8 cellular contexts compared by ENCODE assay signal in the genomic region with DNA sequence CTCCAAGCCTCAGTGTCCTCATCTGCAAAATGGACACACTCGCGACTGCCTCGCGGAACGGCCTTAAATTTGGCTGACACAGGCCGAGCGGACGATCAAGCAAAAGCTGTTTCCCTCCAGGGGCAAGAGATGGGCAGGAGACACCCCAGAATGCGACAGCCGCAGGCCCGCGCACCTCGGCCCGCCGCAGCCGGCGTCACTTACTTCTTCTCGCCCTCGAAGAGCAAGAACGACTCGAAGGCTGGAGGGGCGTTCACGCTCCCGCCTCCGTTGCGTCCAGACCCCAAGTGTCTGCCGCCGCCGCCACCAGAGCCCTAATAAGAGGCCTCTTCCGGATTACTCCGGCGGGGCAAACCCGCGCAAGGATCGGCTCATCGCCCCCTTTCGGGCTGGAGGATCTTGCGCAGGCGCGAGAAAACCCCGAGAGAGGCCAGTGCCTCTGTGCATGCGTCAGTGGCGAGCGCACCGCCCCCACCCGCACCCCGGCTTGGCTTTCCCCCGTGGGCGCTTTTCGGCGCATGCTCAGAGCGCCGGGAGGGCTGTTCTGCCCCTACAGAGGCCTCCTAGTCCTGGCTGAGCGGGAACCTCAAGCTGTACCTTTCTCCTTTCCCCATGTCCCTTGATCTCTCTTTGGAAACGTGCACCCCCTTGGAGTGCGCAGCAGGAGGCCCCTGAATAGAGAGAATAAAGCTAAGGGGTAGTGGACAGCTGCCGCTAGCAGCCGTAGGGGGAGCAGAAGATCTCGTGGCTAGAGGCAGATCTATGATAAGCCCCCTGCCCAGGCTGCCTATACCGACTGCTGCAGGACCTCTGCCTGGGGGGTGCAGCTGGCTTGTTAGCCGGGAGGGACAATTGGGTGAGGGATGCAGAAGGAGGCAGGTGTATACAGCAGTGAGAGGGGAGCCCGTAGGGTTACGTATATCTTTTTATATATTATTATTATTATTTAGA. TPM values are rescaled to one million over a fixed set of nuclear protein-coding genes. Genes with fewer than 3 reads are reported as not detected.
DNase-seq lines count a peak whose midpoint lies in the region; ATAC-seq and TF ChIP-seq lines count a peak whose summit lies in the region.
"Not testable (repeated sequence)": the region's sequence is repeated elsewhere in the genome, so short reads cannot be mapped to it uniquely, and the experiment has no call there.

No MANE protein-coding gene starts in this region.

- POLR2A ChIA-PET in OCI-LY7 (lab: Charles Lee): interaction anchor here (0.6 to 1.2 kb wide), 3 partner anchors 19 to 184 kb away, joined by 3 to 4 read pairs (median 3); a partner anchor contains a TSS

- not testable (repeated sequence) for H3K36me3 Mint-ChIP-seq in IgD-negative memory B cell

- H3K27ac Mint-ChIP-seq in IgD-negative memory B cell: peak overlapping the region; percentile 90 to 94 (median 92)

- TF ChIP-seq POLR2A in erythroblast (IDR thresholded peaks at IDR 0.05; ENCODE audit: low read length): peak; percentile 81

- H3K27me3 ChIP-seq in mucosa of stomach (ENCODE audit: control insufficient read depth, insufficient read depth, low read length): not testable (repeated sequence)

- H3K4me2 ChIP-seq in OCI-LY7 (ENCODE audit: low read length): peak overlapping the region; percentile 70

- H3K9me3 Mint-ChIP-seq in IgD-negative memory B cell: not testable (repeated sequence)

- peak overlapping the region; percentile 93 for H3K4me3 ChIP-seq in OCI-LY7 (ENCODE audit: low read depth, low read length, poor library complexity, severe bottlenecking)
- H3K4me3 ChIP-seq in mucosa of stomach (ENCODE audit: low read length): not testable (repeated sequence)

- not testable (repeated sequence) for H3K9me3 ChIP-seq in OCI-LY7 (ENCODE audit: low read length); mucosa of stomach (ENCODE audit: control insufficient read depth, low read length)

- H4K20me1 ChIP-seq in OCI-LY7 (ENCODE audit: insufficient read depth, low read length): not testable (repeated sequence)

- DNase-seq in DMS79 (lab: John Stamatoyannopoulos, UW) (peak; percentile 98), OCI-LY7 (ENCODE audit: low spot score) (peak; percentile 97), activated T-cell treated with anti-CD3 and anti-CD28 coated beads for 48 hours (ENCODE audit: low read depth) (peak; percentile 99), erythroblast (lab: John Stamatoyannopoulos, UW) (peak; percentile 98 to 99)
- peak; percentile 98 to 99 for DNase-seq in stimulated activated CD8-positive, alpha-beta memory T cell treated with anti-CD3 and anti-CD28 coated beads, Interleukin-4, amount 100 ng/mL, for 4 hours (ENCODE audit: low read depth in 2 of 2, low spot score in 1 of 2)

- H3K9ac ChIP-seq in mucosa of stomach (ENCODE audit: low read length): peak overlapping the region; percentile 79

- TF ChIP-seq CTCF in OCI-LY7 (conservative IDR thresholded peaks at IDR 0.05; ENCODE audit: low read length): peak; percentile 72

- H3K27me3 Mint-ChIP-seq in IgD-negative memory B cell: not testable (repeated sequence)

- peaks cover 6 to 18% (median 7%) of the 10 kb centered on the region in 3 donors for H3K4me1 Mint-ChIP-seq in IgD-negative memory B cell

- CTCF ChIA-PET in OCI-LY7 (lab: Charles Lee; ENCODE audit: unreplicated experiment): interaction anchor here (0.6 kb wide), 1 partner anchor 104 kb away, joined by 3 read pairs; a partner anchor contains a TSS

- peak overlapping the region; percentile 90 to 97 (median 96) for H3K4me3 Mint-ChIP-seq in IgD-negative memory B cell

- BruUV-seq in OCI-LY7 (replicated peaks; lab: Mats Ljungman, UMichigan): not testable (repeated sequence)

- peak overlapping the region; percentile 68 for H2AFZ ChIP-seq in OCI-LY7 (ENCODE audit: low read length)

- peak; percentile 95 for ATAC-seq in GM21619 (IDR thresholded peaks at IDR 0.05; ENCODE audit: unreplicated experiment)

- H3K36me3 ChIP-seq in OCI-LY7 (ENCODE audit: insufficient read depth, low read length); mucosa of stomach (ENCODE audit: control insufficient read depth, insufficient read depth, low read length): not testable (repeated sequence)

- H3K4me1 ChIP-seq in OCI-LY7 (ENCODE audit: insufficient read depth, low read length, poor library complexity, severe bottlenecking): peaks cover 12% of the 10 kb centered on the region
- not testable (repeated sequence) for H3K4me1 ChIP-seq in mucosa of stomach (ENCODE audit: control insufficient read depth, insufficient read depth, low read length)

- H3K9me2 ChIP-seq in OCI-LY7 (ENCODE audit: insufficient read depth, low read length): not testable (repeated sequence)

- not testable (repeated sequence) for H3K79me2 ChIP-seq in OCI-LY7 (ENCODE audit: insufficient read depth, low read depth, low read length)

- H3K27ac ChIP-seq in OCI-LY7 (ENCODE audit: low read depth, low read length, poor library complexity, severe bottlenecking): peak overlapping the region; percentile 67

- intact Hi-C loops in OCI-LY7 (cut with micrococcal nuclease; ENCODE audit: unreplicated experiment): loop anchor here (10.0 kb wide), 1 partner anchor 66 kb away; a partner anchor contains a TSS

RNA-seq across cellular contexts. Expression of a gene that starts 21.4 kb away (rescaled TPM):
- 0.10 TPM for polyA plus RNA-seq in IgD-negative memory B cell
- not detected in 2 replicates for total RNA-seq in OCI-LY7 (2014; rRNA removed; shearing (Covaris generic))
- not detected in 2 replicates for total RNA-seq in OCI-LY7 (2022)

RNA-seq across cellular contexts. Expression of a gene that starts 25.4 kb away (rescaled TPM):
- polyA plus RNA-seq in IgD-negative memory B cell: 384 TPM
- total RNA-seq in OCI-LY7 (2014; rRNA removed; shearing (Covaris generic)): 124 and 133 TPM in 2 replicates
- total RNA-seq in OCI-LY7 (2022): 121 and 137 TPM in 2 replicates

RNA-seq across cellular contexts. Expression of a gene that starts 46.2 kb away (rescaled TPM):
- not detected for polyA plus RNA-seq in IgD-negative memory B cell
- 0.69 TPM in 1 of 2 replicates, not detected in the other for total RNA-seq in OCI-LY7 (2014; rRNA removed; shearing (Covaris generic))
- total RNA-seq in OCI-LY7 (2022): 0.80 and 1.1 TPM in 2 replicates
